ENCODE assay signal across 30 cellular contexts in genomic region chr3:12882336-12883310, GRCh38.
"Had no signal": no experiment of that assay in that cellular context is flagged by ENCODE, and none has a peak within 500 bp of the region (broad histone marks: within the 10 kb centered on the region; RNA-seq: fewer than 3 reads in every experiment).

No MANE protein-coding gene starts in this region.

- ATAC-seq: activated CD8-positive, alpha-beta T cell treated with anti-CD3 and anti-CD28 coated beads for 36 hours; body of pancreas; effector memory CD8-positive, alpha-beta T cell; gastroesophageal sphincter; left lung; lower lobe of right lung; sciatic nerve; stimulated activated naive CD8-positive, alpha-beta T cell treated with anti-CD3 and anti-CD28 coated beads, Interleukin-15, amount 100 ng/mL, for 72 hours had no signal

- H3K4me3 ChIP-seq: body of pancreas, coronary artery, dorsolateral prefrontal cortex, gastroesophageal sphincter, left lung, lower lobe of right lung, ovary, skin epidermis, thyroid gland, upper lobe of left lung had no signal

- H3K27ac ChIP-seq: body of pancreas, left lung, lower lobe of right lung, ovary, skin epidermis, thyroid gland, upper lobe of left lung had no signal

- H3K27me3 ChIP-seq: body of pancreas, dorsolateral prefrontal cortex, gastroesophageal sphincter, ovary, thyroid gland, upper lobe of left lung had no signal

- H3K36me3 Mint-ChIP-seq: activated naive CD8-positive, alpha-beta T cell; immature natural killer cell; WTC11 had no signal

- H3K9me3 Mint-ChIP-seq: activated CD8-positive, alpha-beta T cell treated with anti-CD3 and anti-CD28 coated beads for 36 hours; activated T-helper 2 cell treated with anti-CD3 and anti-CD28 coated beads, Interferon-gamma antibody, Interleukin-2, Interleukin-4, amounts not matched to agents 10 μg/mL and 5 μg/mL and 100 μg/mL, durations not matched to agents 14 hours and 24 hours and 36 hours; effector memory CD8-positive, alpha-beta T cell; immature natural killer cell; nephron progenitor cell; stimulated activated naive CD8-positive, alpha-beta T cell treated with anti-CD3 and anti-CD28 coated beads, Interleukin-15, amount 100 ng/mL, for 72 hours had no signal

- DNase-seq: activated CD4-positive, alpha-beta T cell treated with anti-CD3 and anti-CD28 coated beads, Interleukin-2, amount 50 U/mL, for 1 hour; activated CD8-positive, alpha-beta T cell treated with anti-CD3 and anti-CD28 coated beads for 36 hours; activated T-cell treated with anti-CD3 and anti-CD28 coated beads, Interleukin-2, amount 50 U/mL, for 48 hours; body of pancreas; dorsolateral prefrontal cortex; effector memory CD8-positive, alpha-beta T cell; head of caudate nucleus; hippocampal formation; immature natural killer cell; kidney glomerular epithelial cell; left lung; lower lobe of right lung; mesendoderm; nephron progenitor cell; ovary; stimulated activated CD4-positive, alpha-beta T cell treated with anti-CD3 and anti-CD28 coated beads, Interleukin-12 subunit alpha, Interleukin-12 subunit beta, amount 100 ng/mL, for 4 hours; stimulated activated CD4-positive, alpha-beta T cell treated with anti-CD3 and anti-CD28 coated beads, Interleukin-4, amount 100 ng/mL, for 1 hour; stimulated activated naive CD8-positive, alpha-beta T cell treated with anti-CD3 and anti-CD28 coated beads, Interleukin-15, amount 100 ng/mL, for 72 hours; substantia nigra; T-helper 2 cell; thyroid gland had no signal

- H3K4me1 ChIP-seq: left lung, lower lobe of right lung, thyroid gland, upper lobe of left lung had no signal

- H3K36me3 ChIP-seq: gastroesophageal sphincter, left lung, lower lobe of right lung, ovary, thyroid gland, upper lobe of left lung had no signal

- H3K27ac Mint-ChIP-seq: activated CD8-positive, alpha-beta T cell treated with anti-CD3 and anti-CD28 coated beads for 36 hours; activated naive CD8-positive, alpha-beta T cell; activated T-helper 2 cell treated with anti-CD3 and anti-CD28 coated beads, Interferon-gamma antibody, Interleukin-2, Interleukin-4, amounts not matched to agents 10 μg/mL and 5 μg/mL and 100 μg/mL, durations not matched to agents 14 hours and 24 hours and 36 hours; effector memory CD8-positive, alpha-beta T cell; immature natural killer cell; nephron progenitor cell; progenitor cell of endocrine pancreas; stimulated activated naive CD8-positive, alpha-beta T cell treated with anti-CD3 and anti-CD28 coated beads, Interleukin-15, amount 100 ng/mL, for 72 hours; WTC11 had no signal

- H3K9me3 ChIP-seq: body of pancreas, gastroesophageal sphincter, left lung, lower lobe of right lung, ovary, thyroid gland, upper lobe of left lung had no signal

- H3K4me3 Mint-ChIP-seq: activated CD8-positive, alpha-beta T cell treated with anti-CD3 and anti-CD28 coated beads for 36 hours; activated naive CD8-positive, alpha-beta T cell; effector memory CD8-positive, alpha-beta T cell; immature natural killer cell; nephron progenitor cell; stimulated activated naive CD8-positive, alpha-beta T cell treated with anti-CD3 and anti-CD28 coated beads, Interleukin-15, amount 100 ng/mL, for 72 hours; WTC11 had no signal
